Comparison of ENCODE assay signal across 21 cellular contexts in the genomic region with DNA sequence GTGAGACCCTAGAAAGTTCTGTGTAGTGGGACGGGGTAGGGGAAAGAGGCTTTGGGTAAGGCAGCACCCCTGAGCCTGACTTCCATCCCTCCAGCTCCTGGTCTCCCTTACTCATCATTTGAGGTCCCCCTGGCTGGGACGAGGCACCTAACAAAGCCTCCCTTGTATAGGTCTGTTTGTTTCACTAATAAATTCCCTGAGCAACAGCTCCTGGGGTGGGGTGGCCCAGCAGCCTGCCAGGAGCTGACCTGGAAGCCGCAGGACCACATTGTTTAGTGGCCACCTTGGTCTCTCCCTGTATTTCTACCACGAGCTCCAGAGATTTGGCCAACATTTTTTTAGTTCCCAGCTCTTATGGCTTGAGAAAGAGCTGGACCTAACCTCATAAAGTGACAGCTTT. TPM values are rescaled to one million over a fixed set of nuclear protein-coding genes. Genes with fewer than 3 reads are reported as not detected.
DNase-seq lines count a peak whose midpoint lies in the region; ATAC-seq and TF ChIP-seq lines count a peak whose summit lies in the region.
"Had no signal": no experiment of that assay in that cellular context is flagged by ENCODE, and none has a peak within 500 bp of the region (broad histone marks: within the 10 kb centered on the region; RNA-seq: fewer than 3 reads in every experiment).

No MANE protein-coding gene starts in this region.

- H3K27ac Mint-ChIP-seq in endodermal cell, result no peak overlapping the region
- H3K27ac Mint-ChIP-seq: H9; stimulated activated naive CD8-positive, alpha-beta T cell treated with anti-CD3 and anti-CD28 coated beads, Interleukin-15, Interleukin-2, amounts not matched to agents 100 ng/mL and 50 ng/mL, for 24 hours had no signal

- H3K9me3 ChIP-seq in KOPT-K1 (ENCODE audit: insufficient read depth, low read length, poor library complexity, severe bottlenecking), result no peaks in the 10 kb centered on the region
- H3K9me3 ChIP-seq in body of pancreas, result no peaks in the 10 kb centered on the region
- H3K9me3 ChIP-seq in lower lobe of right lung, result no peaks in the 10 kb centered on the region
- no peaks in the 10 kb centered on the region for H3K9me3 ChIP-seq in suprapubic skin
- H3K9me3 ChIP-seq in endodermal cell (ENCODE audit: control insufficient read depth, low read length), result no peaks in the 10 kb centered on the region
- H3K9me3 ChIP-seq: adrenal gland, heart right ventricle had no signal

- H3K36me3 ChIP-seq in KOPT-K1 (ENCODE audit: insufficient read depth, low read length) (peaks cover 55% of the 10 kb centered on the region), body of pancreas (replicated peaks in 1 of 2; ENCODE audit: insufficient read depth in 1 of 2, low read depth in 2 of 2) (peaks cover 4 to 8% of the 10 kb centered on the region in 2 donors), lower lobe of right lung (peaks cover 28% of the 10 kb centered on the region), suprapubic skin (peaks cover 7% of the 10 kb centered on the region), endodermal cell (ENCODE audit: control insufficient read depth, insufficient read depth, low read length) (peaks cover 9% of the 10 kb centered on the region)

- intact Hi-C loops in body of pancreas (cut with DNase I) (no loop called here), lower lobe of right lung (cut with DNase I) (no loop called here)

- H3K36me3 Mint-ChIP-seq in endodermal cell (ENCODE audit: low read depth), result no peaks in the 10 kb centered on the region

- H3K27me3 ChIP-seq in body of pancreas, result no peaks in the 10 kb centered on the region
- no peaks in the 10 kb centered on the region for H3K27me3 ChIP-seq in lower lobe of right lung (ENCODE audit: low read depth)
- no peaks in the 10 kb centered on the region for H3K27me3 ChIP-seq in suprapubic skin
- no peaks in the 10 kb centered on the region for H3K27me3 ChIP-seq in endodermal cell (ENCODE audit: control insufficient read depth, insufficient read depth, low read length, poor library complexity, severe bottlenecking)
- H3K27me3 ChIP-seq: adrenal gland, heart right ventricle had no signal

- TF ChIP-seq POLR2A in body of pancreas (IDR thresholded peaks at IDR 0.05), result no peak
- TF ChIP-seq POLR2A in suprapubic skin (IDR thresholded peaks at IDR 0.05), result no peak

- no peak overlapping the region for H3K9ac ChIP-seq in endodermal cell (ENCODE audit: extremely low read depth, low read length, poor library complexity, severe bottlenecking)

- ATAC-seq in body of pancreas (peak; percentile 6), lower lobe of right lung (no peak), GM21576 (IDR thresholded peaks at IDR 0.05; ENCODE audit: unreplicated experiment) (no peak)
- ATAC-seq: activated CD8-positive, alpha-beta T cell treated with anti-CD3 and anti-CD28 coated beads for 36 hours had no signal

- H3K4me1 ChIP-seq in body of pancreas, result peaks cover 93% of the 10 kb centered on the region
- H3K4me1 ChIP-seq in lower lobe of right lung, result peaks cover 68% of the 10 kb centered on the region
- H3K4me1 ChIP-seq in suprapubic skin, result peaks cover 29% of the 10 kb centered on the region
- no peaks in the 10 kb centered on the region for H3K4me1 ChIP-seq in endodermal cell (ENCODE audit: control insufficient read depth, insufficient read depth, low read length)

- H3K4me3 Mint-ChIP-seq in endodermal cell, result no peak overlapping the region
- H3K4me3 Mint-ChIP-seq: activated CD8-positive, alpha-beta T cell treated with anti-CD3 and anti-CD28 coated beads for 36 hours; H9; stimulated activated naive CD8-positive, alpha-beta T cell treated with anti-CD3 and anti-CD28 coated beads, Interleukin-15, Interleukin-2, amounts not matched to agents 100 ng/mL and 50 ng/mL, for 24 hours had no signal

- TF ChIP-seq EP300 in suprapubic skin (IDR thresholded peaks at IDR 0.05), result no peak

- TF ChIP-seq CTCF in body of pancreas (IDR thresholded peaks at IDR 0.05), result no peak
- TF ChIP-seq CTCF in lower lobe of right lung (IDR thresholded peaks at IDR 0.05), result no peak
- TF ChIP-seq CTCF in suprapubic skin (IDR thresholded peaks at IDR 0.05), result no peak
- no peak for TF ChIP-seq CTCF in endodermal cell (conservative IDR thresholded peaks at IDR 0.05)

- H3K4me1 Mint-ChIP-seq in endodermal cell, result peaks cover 5% of the 10 kb centered on the region

- DNase-seq in body of pancreas (peak; percentile 58 to 75 (median 72)), lower lobe of right lung (no peak), suprapubic skin (ENCODE audit: low spot score in 2 of 2) (no peak), SKM-1 treated with dmso at 0.1 percent for 144 hours (lab: John Stamatoyannopoulos, UW; ENCODE audit: unreplicated experiment) (no peak), NCI-H146 (lab: John Stamatoyannopoulos, UW) (no peak), endodermal cell (no peak)
- DNase-seq: activated CD8-positive, alpha-beta T cell treated with anti-CD3 and anti-CD28 coated beads for 36 hours; activated gamma-delta T cell; activated T-cell treated with anti-CD3 and anti-CD28 coated beads for 4 hours; adrenal gland; H9; heart right ventricle; NCI-H2171; NCI-H524 treated with DMSO at 0.1 percent for 48 hours; stimulated activated CD4-positive, alpha-beta T cell treated with anti-CD3 and anti-CD28 coated beads, Interleukin-12 subunit alpha, Interleukin-12 subunit beta, amount 100 ng/mL, for 4 hours; stimulated activated CD4-positive, alpha-beta T cell treated with anti-CD3 and anti-CD28 coated beads, Interleukin-4, amount 100 ng/mL, for 4 hours had no signal

- H3K27ac ChIP-seq in KOPT-K1 (ENCODE audit: low read depth, low read length, poor library complexity, severe bottlenecking), result peak overlapping the region; percentile 50
- H3K27ac ChIP-seq in body of pancreas, result peak overlapping the region; percentile 96 to 100 (median 98)
- H3K27ac ChIP-seq in lower lobe of right lung, result peak overlapping the region; percentile 78
- peak overlapping the region; percentile 5 for H3K27ac ChIP-seq in suprapubic skin
- no peak overlapping the region for H3K27ac ChIP-seq in endodermal cell (ENCODE audit: low read depth, low read length)

- H3K4me3 ChIP-seq in body of pancreas (no peak overlapping the region), lower lobe of right lung (no peak overlapping the region), suprapubic skin (no peak overlapping the region), endodermal cell (ENCODE audit: low read length) (no peak overlapping the region)
- H3K4me3 ChIP-seq: heart right ventricle had no signal

- H3K9me3 Mint-ChIP-seq in endodermal cell, result no peaks in the 10 kb centered on the region
- H3K9me3 Mint-ChIP-seq: activated CD8-positive, alpha-beta T cell treated with anti-CD3 and anti-CD28 coated beads for 36 hours; CD4-positive, alpha-beta memory T cell; H9; stimulated activated naive CD8-positive, alpha-beta T cell treated with anti-CD3 and anti-CD28 coated beads, Interleukin-15, Interleukin-2, amounts not matched to agents 100 ng/mL and 50 ng/mL, for 24 hours had no signal

- H3K27me3 Mint-ChIP-seq in endodermal cell (ENCODE audit: insufficient read depth), result no peaks in the 10 kb centered on the region
- H3K27me3 Mint-ChIP-seq: activated CD8-positive, alpha-beta T cell treated with anti-CD3 and anti-CD28 coated beads for 36 hours; CD4-positive, alpha-beta memory T cell; stimulated activated naive CD8-positive, alpha-beta T cell treated with anti-CD3 and anti-CD28 coated beads, Interleukin-15, Interleukin-2, amounts not matched to agents 100 ng/mL and 50 ng/mL, for 24 hours had no signal

- WGBS in body of pancreas, 2 donors, result 44 to 58% methylated on average over 4 of the region's 4 CpGs
- WGBS in suprapubic skin, result 80% methylated on average over 4 of the region's 4 CpGs
- WGBS in endodermal cell (ENCODE audit: insufficient coverage in 1 of 2, insufficient read length in 1 of 2), 2 experiments, result 90 to 100% methylated on average over 1 to 3 of the region's 4 CpGs

RNA-seq across cellular contexts. Expression of gene PRR15L, which starts 7.2 kb away (rescaled TPM):
- total RNA-seq in body of pancreas, result 10 to 100 TPM; 36.6 to 63.3 TPM
- 48.1 TPM for total RNA-seq in lower lobe of right lung
- total RNA-seq in suprapubic skin, result 10 to 100 TPM; 11.4 to 27.1 (median 21.8) TPM
- total RNA-seq in endodermal cell, result under 1 TPM; 0.57 to 0.60 TPM
- polyA plus RNA-seq in endodermal cell (2013, experiment 1 of 2), result not detected
- not detected for polyA plus RNA-seq in endodermal cell (2013, experiment 2 of 2)
- total RNA-seq: activated CD8-positive, alpha-beta T cell treated with anti-CD3 and anti-CD28 coated beads for 36 hours; CD4-positive, alpha-beta memory T cell; fibroblast of villous mesenchyme; H9; heart right ventricle had no signal
- polyA plus RNA-seq: heart right ventricle had no signal

RNA-seq across cellular contexts. Expression of gene PNPO, which starts 9.1 kb away (rescaled TPM):
- total RNA-seq in body of pancreas (10 to 100 TPM; 27.8 to 55.4 TPM), lower lobe of right lung (29.2 TPM), suprapubic skin (10 to 100 TPM; 14.6 to 33.6 (median 24.7) TPM), endodermal cell (10 to 100 TPM in 1 of 2 donors, 1 to 10 TPM in 1; 8.5 to 10.4 TPM)
- polyA plus RNA-seq in endodermal cell (2013, experiment 1 of 2), result 7.9 TPM
- polyA plus RNA-seq in endodermal cell (2013, experiment 2 of 2), result 7.4 TPM

RNA-seq across cellular contexts. Expression of gene CDK5RAP3, which starts 20.5 kb away (rescaled TPM):
- 100 to 1,000 TPM; 209 to 588 TPM for total RNA-seq in body of pancreas
- total RNA-seq in lower lobe of right lung, result 161 TPM
- 100 to 1,000 TPM; 100 to 296 (median 142) TPM for total RNA-seq in suprapubic skin
- 100 to 1,000 TPM; 171 to 198 TPM for total RNA-seq in endodermal cell
- 245 TPM for polyA plus RNA-seq in endodermal cell (2013, experiment 1 of 2)
- 217 TPM for polyA plus RNA-seq in endodermal cell (2013, experiment 2 of 2)

RNA-seq across cellular contexts. Expression of gene SP2, which starts 54.4 kb away (rescaled TPM):
- total RNA-seq in body of pancreas, result 1 to 10 TPM; 4.7 to 6.3 TPM
- total RNA-seq in lower lobe of right lung, result 19.4 TPM
- 10 to 100 TPM in 2 of 4 donors, 1 to 10 TPM in 2; 6.9 to 12.7 (median 9.8) TPM for total RNA-seq in suprapubic skin
- total RNA-seq in endodermal cell, result 10 to 100 TPM; 12.8 to 13.4 TPM
- 17.2 TPM for polyA plus RNA-seq in endodermal cell (2013, experiment 1 of 2)
- polyA plus RNA-seq in endodermal cell (2013, experiment 2 of 2), result 14.8 TPM

Comparison
In these comparisons a context has a peak if more than half of its experiments do, and no peak if none do; other contexts are left out.
1. DNase-seq: peak in body of pancreas (4 of 4); none in lower lobe of right lung (single experiment), suprapubic skin (0 of 2), SKM-1 treated with dmso at 0.1 percent for 144 hours (single experiment), NCI-H146 (single experiment) and endodermal cell (single experiment).
2. RNA of gene PRR15L, which starts 7.2 kb away (total RNA-seq): 36.6 to 63.3 TPM in body of pancreas, 48.1 TPM in lower lobe of right lung (single experiment) and 11.4 to 27.1 TPM in suprapubic skin; 0.57 to 0.60 TPM in endodermal cell; every median in the first group is over 4 times any median in the second.